ENCODE assay signal across 14 cellular contexts in the genomic region with DNA sequence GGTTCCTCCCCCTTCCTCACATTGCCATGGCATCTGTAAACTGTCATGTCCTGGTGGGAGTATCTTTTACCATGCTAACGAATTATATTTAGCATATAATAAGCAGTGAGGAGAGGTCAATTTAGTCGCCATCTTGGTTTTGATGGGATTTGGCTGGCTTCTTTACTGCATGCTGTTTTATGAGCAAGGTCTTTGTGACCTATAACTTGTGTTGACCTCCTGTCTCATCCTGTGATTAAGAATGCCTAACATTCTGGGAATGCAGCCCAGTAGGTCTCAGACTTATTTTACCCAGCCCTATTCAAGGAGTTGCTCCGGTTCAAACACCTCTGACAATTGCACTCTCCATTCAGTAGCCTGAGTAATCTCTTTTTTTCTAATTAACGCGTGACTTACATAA. TPM values are rescaled to one million over a fixed set of nuclear protein-coding genes. Genes with fewer than 3 reads are reported as not detected.
A peak's percentile ranks its signal among the peaks of the same experiment; 100 is the strongest.
DNase-seq lines count a peak whose midpoint lies in the region; ATAC-seq, FAIRE-seq and TF ChIP-seq lines count a peak whose summit lies in the region.
"Had no signal": no experiment of that assay in that cellular context is flagged by ENCODE, and none has a peak within 500 bp of the region (broad histone marks: within the 10 kb centered on the region; RNA-seq: fewer than 3 reads in every experiment).

No MANE protein-coding gene starts in this region.

- H3K4me3 Mint-ChIP-seq in astrocyte (ENCODE audit: unreplicated experiment), result peak overlapping the region; percentile 95

- H3K27ac ChIP-seq in astrocyte (ENCODE audit: low read depth, low read length), result no peak overlapping the region
- H3K27ac ChIP-seq in ascending aorta, result no peak overlapping the region

- H3K9me3 Mint-ChIP-seq in astrocyte (ENCODE audit: unreplicated experiment), result peaks cover 2% of the 10 kb centered on the region

- H3K36me3 Mint-ChIP-seq in astrocyte (ENCODE audit: low read depth, unreplicated experiment), result peaks cover 2% of the 10 kb centered on the region

- no peaks in the 10 kb centered on the region for H3K27me3 Mint-ChIP-seq in astrocyte (ENCODE audit: low read depth, unreplicated experiment)

- ATAC-seq in GM21526 (IDR thresholded peaks at IDR 0.05; ENCODE audit: low FRiP score, unreplicated experiment) (no peak), GM19397 (IDR thresholded peaks at IDR 0.05; ENCODE audit: unreplicated experiment) (no peak)

- H3K9me3 ChIP-seq in astrocyte (ENCODE audit: insufficient read depth, low read depth, low read length) (no peaks in the 10 kb centered on the region), ascending aorta (no peaks in the 10 kb centered on the region)
- H3K9me3 ChIP-seq: testis had no signal

- TF ChIP-seq CTCF in AG10803 (conservative IDR thresholded peaks at IDR 0.05; ENCODE audit: low read length) (no peak), astrocyte (IDR thresholded peaks at IDR 0.05; ENCODE audit: insufficient read depth, low read depth, low read length) (no peak), ascending aorta (IDR thresholded peaks at IDR 0.05) (no peak)

- H3K9ac ChIP-seq in astrocyte (ENCODE audit: low read length), result no peak overlapping the region

- intact Hi-C loops in ascending aorta (cut with DNase I), result loop anchor here (10.0 kb wide), 2 partner anchors 859 to 979 kb away; no protein-coding TSS in a partner anchor

- FAIRE-seq in astrocyte (lab: Jason Lieb, UNC), result no peak

- no peak overlapping the region for H3K4me3 ChIP-seq in AG10803 (ENCODE audit: low read length)
- no peak overlapping the region for H3K4me3 ChIP-seq in astrocyte (ENCODE audit: insufficient read depth, low read depth, low read length)
- H3K4me3 ChIP-seq in ascending aorta, result no peak overlapping the region
- H3K4me3 ChIP-seq: testis had no signal

- H3K4me1 Mint-ChIP-seq in astrocyte (ENCODE audit: low read depth, unreplicated experiment), result peaks cover 16% of the 10 kb centered on the region

- H3K4me2 ChIP-seq in astrocyte (ENCODE audit: low read length), result peak overlapping the region; percentile 96

- H3K27ac Mint-ChIP-seq in astrocyte (ENCODE audit: unreplicated experiment), result peak overlapping the region; percentile 64

- peaks cover 38% of the 10 kb centered on the region for H3K79me2 ChIP-seq in astrocyte (ENCODE audit: insufficient read depth, low read length)

- H2AFZ ChIP-seq in astrocyte (ENCODE audit: low read depth, low read length), result peak overlapping the region; percentile 53

- H4K20me1 ChIP-seq in astrocyte (ENCODE audit: insufficient read depth, low read length), result peaks cover 23% of the 10 kb centered on the region

- peaks cover 3% of the 10 kb centered on the region for H3K36me3 ChIP-seq in astrocyte (ENCODE audit: insufficient read depth, low read length)
- no peaks in the 10 kb centered on the region for H3K36me3 ChIP-seq in ascending aorta

- peak; percentile 23 for DNase-seq in AG10803 (ENCODE audit: low read depth)
- DNase-seq in HT1080 (ENCODE audit: low read depth), result peak; percentile 43
- DNase-seq in astrocyte (ENCODE audit: low read depth), result no peak
- peak; percentile 84 for DNase-seq in islet precursor cell
- DNase-seq in ascending aorta (ENCODE audit: low spot score in 2 of 2), result no peak
- no peak for DNase-seq in NCI-H1694 (lab: John Stamatoyannopoulos, UW)
- DNase-seq: activated effector memory CD4-positive, alpha-beta T cell treated with Interleukin-2 at 50 U/mL for 16 hours; CD4-positive, alpha-beta memory T cell; NCI-H1048; NK-92 treated with Interleukin-12 subunit alpha and Interleukin-12 subunit beta, amount 100 ng/mL, for 24 hours; nucleus accumbens; testis had no signal

- no peaks in the 10 kb centered on the region for H3K27me3 ChIP-seq in astrocyte (ENCODE audit: insufficient read depth, low read length)
- no peaks in the 10 kb centered on the region for H3K27me3 ChIP-seq in ascending aorta
- H3K27me3 ChIP-seq: testis had no signal

- H3K4me1 ChIP-seq in astrocyte (ENCODE audit: insufficient read depth, low read length) (peaks cover 29% of the 10 kb centered on the region), ascending aorta (peaks cover 14 to 28% of the 10 kb centered on the region in 2 donors)

RNA-seq across cellular contexts. Expression of gene EIF4B, which starts 2.1 kb away (rescaled TPM):
- 563 and 574 TPM in 2 replicates for total RNA-seq in HT1080 (2014; rRNA removed; shearing (Covaris generic))
- polyA plus RNA-seq in HT1080 (2015; cell fraction: cytosol; rRNA removed), result 388 and 515 TPM in 2 replicates
- polyA plus RNA-seq in HT1080 (2015; cell fraction: nucleus; rRNA removed), result 236 and 286 TPM in 2 replicates
- total RNA-seq in astrocyte (231 and 242 TPM in 2 replicates), ascending aorta (181 TPM)

RNA-seq across cellular contexts. Expression of gene TNS2, which starts 45.7 kb away (rescaled TPM):
- 29.1 and 32.5 TPM in 2 replicates for total RNA-seq in HT1080 (2014; rRNA removed; shearing (Covaris generic))
- 17.7 and 22.9 TPM in 2 replicates for polyA plus RNA-seq in HT1080 (2015; cell fraction: cytosol; rRNA removed)
- polyA plus RNA-seq in HT1080 (2015; cell fraction: nucleus; rRNA removed), result 104 and 109 TPM in 2 replicates
- total RNA-seq in astrocyte (15.4 and 21.1 TPM in 2 replicates), ascending aorta (608 TPM)

RNA-seq across cellular contexts. Expression of gene KRT18, which starts 55.3 kb away (rescaled TPM):
- 358 and 373 TPM in 2 replicates for total RNA-seq in HT1080 (2014; rRNA removed; shearing (Covaris generic))
- polyA plus RNA-seq in HT1080 (2015; cell fraction: cytosol; rRNA removed), result 264 and 281 TPM in 2 replicates
- 286 and 299 TPM in 2 replicates for polyA plus RNA-seq in HT1080 (2015; cell fraction: nucleus; rRNA removed)
- total RNA-seq in astrocyte, result 1,741 and 1,989 TPM in 2 replicates
- 285 TPM for total RNA-seq in ascending aorta

Comparison
In these comparisons a context has a peak if more than half of its experiments do, and no peak if none do; other contexts are left out.
1. DNase-seq: peak in AG10803 (single experiment), HT1080 (single experiment) and islet precursor cell (single experiment); none in astrocyte (single experiment), ascending aorta (0 of 2) and NCI-H1694 (single experiment).
2. RNA of gene TNS2, which starts 45.7 kb away (total RNA-seq): 608 TPM in ascending aorta (single experiment); 29.1 to 32.5 TPM in HT1080 and 15.4 to 21.1 TPM in astrocyte; every median in the first group is over 10 times any median in the second.